1 cellular context compared by ENCODE assay signal in genomic region chr6:157790548-157791160, GRCh38.
TF ChIP-seq lines count a peak whose summit lies in the region.

No MANE protein-coding gene starts in this region.

TF ChIP-seq in WTC11, 78 proteins besides CTCF, POLR2A, EP300 and RAD21 (continued from another document):
- no peak for TF ChIP-seq ZNF512 (CRISPR knock-in tag; IDR thresholded peaks at IDR 0.05; ENCODE audit: borderline replicate concordance)
- no peak for TF ChIP-seq ESRRA (CRISPR knock-in tag; IDR thresholded peaks at IDR 0.05; ENCODE audit: borderline replicate concordance)
- TF ChIP-seq RORB (CRISPR knock-in tag; IDR thresholded peaks at IDR 0.05), result no peak
- no peak for TF ChIP-seq CREB1 (CRISPR knock-in tag; IDR thresholded peaks at IDR 0.05)
- TF ChIP-seq NR2C2 (CRISPR knock-in tag; IDR thresholded peaks at IDR 0.05), result no peak
- TF ChIP-seq FOXJ3 (CRISPR knock-in tag; IDR thresholded peaks at IDR 0.05; ENCODE audit: borderline replicate concordance), result no peak
- no peak for TF ChIP-seq ATF2 (CRISPR knock-in tag; IDR thresholded peaks at IDR 0.05; ENCODE audit: borderline replicate concordance, low read depth)
TF ChIP-seq in WTC11: peak in this region for 0.
